10 cellular contexts compared by ENCODE assay signal in genomic region chr12:113467514-113468364, GRCh38. TPM values are rescaled to one million over a fixed set of nuclear protein-coding genes. Genes with fewer than 3 reads are reported as not detected.
A peak's percentile ranks its signal among the peaks of the same experiment; 100 is the strongest.
DNase-seq lines count a peak whose midpoint lies in the region; TF ChIP-seq lines count a peak whose summit lies in the region.
"Had no signal": no experiment of that assay in that cellular context is flagged by ENCODE, and none has a peak within 500 bp of the region (broad histone marks: within the 10 kb centered on the region; RNA-seq: fewer than 3 reads in every experiment).

No MANE protein-coding gene starts in this region.

- H3K4me3 ChIP-seq in fibroblast of the aortic adventitia (ENCODE audit: low read depth, low read length): peak overlapping the region; percentile 48

- peaks cover 8% of the 10 kb centered on the region for H3K36me3 Mint-ChIP-seq in activated CD4-positive, alpha-beta T cell treated with anti-CD3 and anti-CD28 coated beads, Interleukin-2, amount 10 ng/mL, durations not matched to agents 24 days and 14 days (ENCODE audit: low read depth)

- H3K4me1 Mint-ChIP-seq in activated CD4-positive, alpha-beta T cell treated with anti-CD3 and anti-CD28 coated beads, Interleukin-2, amount 10 ng/mL, durations not matched to agents 24 days and 14 days: peaks cover 12% of the 10 kb centered on the region

- peaks cover 71% of the 10 kb centered on the region for H3K27me3 Mint-ChIP-seq in activated CD4-positive, alpha-beta T cell treated with anti-CD3 and anti-CD28 coated beads, Interleukin-2, amount 10 ng/mL, durations not matched to agents 24 days and 14 days

- intact Hi-C loops in activated CD4-positive, alpha-beta T cell treated with anti-CD3 and anti-CD28 coated beads, Interleukin-2, amount 10 ng/mL, durations not matched to agents 24 days and 14 days (cut with micrococcal nuclease): loop anchor here (2.0 to 5.0 kb wide), 2 partner anchors 940 to 1201 kb away; partner anchors contain the start of gene TBX5
- intact Hi-C loops in posterior vena cava (cut with DNase I): no loop called here

- H3K27ac Mint-ChIP-seq in activated CD4-positive, alpha-beta T cell treated with anti-CD3 and anti-CD28 coated beads, Interleukin-2, amount 10 ng/mL, durations not matched to agents 24 days and 14 days: no peak overlapping the region
- H3K27ac Mint-ChIP-seq: natural killer cell treated with Interleukin-12 subunit alpha and Interleukin-12 subunit beta and Interleukin-15 and Interleukin-18, amount 100 ng/mL, for 72 hours had no signal

- DNase-seq in GM10266 (ENCODE audit: extremely low spot score) (peak; percentile 34), NCI-H774 (lab: John Stamatoyannopoulos, UW) (peak; percentile 57), fibroblast of the aortic adventitia (ENCODE audit: low read depth) (no peak), retina (peak; percentile 62), posterior vena cava (ENCODE audit: low spot score) (no peak), MV-4-11 (lab: John Stamatoyannopoulos, UW) (no peak)
- DNase-seq in activated CD4-positive, alpha-beta T cell treated with anti-CD3 and anti-CD28 coated beads, Interleukin-2, amount 10 ng/mL, durations not matched to agents 24 days and 14 days: no peak
- no peak for DNase-seq in stimulated activated CD4-positive, alpha-beta T cell treated with anti-CD3 and anti-CD28 coated beads, Interleukin-2, amount 100 ng/mL, for 24 hours
- DNase-seq: SIG-M5 had no signal

- no peak overlapping the region for H3K4me3 Mint-ChIP-seq in activated CD4-positive, alpha-beta T cell treated with anti-CD3 and anti-CD28 coated beads, Interleukin-2, amount 10 ng/mL, durations not matched to agents 24 days and 14 days

- H3K9me3 Mint-ChIP-seq in activated CD4-positive, alpha-beta T cell treated with anti-CD3 and anti-CD28 coated beads, Interleukin-2, amount 10 ng/mL, durations not matched to agents 24 days and 14 days: peaks cover 6% of the 10 kb centered on the region
- H3K9me3 Mint-ChIP-seq: natural killer cell treated with Interleukin-12 subunit alpha and Interleukin-12 subunit beta and Interleukin-15 and Interleukin-18, amount 100 ng/mL, for 72 hours had no signal

- TF ChIP-seq CTCF in GM10266 (IDR thresholded peaks at IDR 0.05; ENCODE audit: control insufficient read depth, insufficient read depth, low read depth, missing control alignments) (no peak), fibroblast of the aortic adventitia (IDR thresholded peaks at IDR 0.05; ENCODE audit: insufficient read depth, low read length) (no peak)

RNA-seq across cellular contexts. Expression of gene LHX5, which starts 3.9 kb away (rescaled TPM):
- total RNA-seq in fibroblast of the aortic adventitia (ENCODE audit: low replicate concordance): not detected in 2 replicates
- not detected in 2 replicates for total RNA-seq in activated CD4-positive, alpha-beta T cell treated with anti-CD3 and anti-CD28 coated beads, Interleukin-2, amount 10 ng/mL, durations not matched to agents 24 days and 14 days
- not detected for total RNA-seq in posterior vena cava
- total RNA-seq: natural killer cell treated with Interleukin-12 subunit alpha and Interleukin-12 subunit beta and Interleukin-15 and Interleukin-18, amount 100 ng/mL, for 72 hours had no signal

RNA-seq across cellular contexts. Expression of gene SDSL, which starts 45.6 kb away (rescaled TPM):
- 1.9 and 5.9 TPM in 2 replicates for total RNA-seq in fibroblast of the aortic adventitia (ENCODE audit: low replicate concordance)
- total RNA-seq in activated CD4-positive, alpha-beta T cell treated with anti-CD3 and anti-CD28 coated beads, Interleukin-2, amount 10 ng/mL, durations not matched to agents 24 days and 14 days: 0.61 and 0.78 TPM in 2 replicates
- total RNA-seq in posterior vena cava: 1 to 10 TPM; 1.1 to 5.5 TPM

Comparison
In these comparisons a context has a peak if more than half of its experiments do, and no peak if none do; other contexts are left out.
1. DNase-seq: peak in GM10266 (single experiment), NCI-H774 (single experiment) and retina (single experiment); none in fibroblast of the aortic adventitia (single experiment), activated CD4-positive, alpha-beta T cell treated with anti-CD3 and anti-CD28 coated beads, Interleukin-2, amount 10 ng/mL, durations not matched to agents 24 days and 14 days (single experiment), posterior vena cava (single experiment), MV-4-11 (single experiment) and stimulated activated CD4-positive, alpha-beta T cell treated with anti-CD3 and anti-CD28 coated beads, Interleukin-2, amount 100 ng/mL, for 24 hours (0 of 2).